ENCODE assay signal across 24 cellular contexts in the genomic region with DNA sequence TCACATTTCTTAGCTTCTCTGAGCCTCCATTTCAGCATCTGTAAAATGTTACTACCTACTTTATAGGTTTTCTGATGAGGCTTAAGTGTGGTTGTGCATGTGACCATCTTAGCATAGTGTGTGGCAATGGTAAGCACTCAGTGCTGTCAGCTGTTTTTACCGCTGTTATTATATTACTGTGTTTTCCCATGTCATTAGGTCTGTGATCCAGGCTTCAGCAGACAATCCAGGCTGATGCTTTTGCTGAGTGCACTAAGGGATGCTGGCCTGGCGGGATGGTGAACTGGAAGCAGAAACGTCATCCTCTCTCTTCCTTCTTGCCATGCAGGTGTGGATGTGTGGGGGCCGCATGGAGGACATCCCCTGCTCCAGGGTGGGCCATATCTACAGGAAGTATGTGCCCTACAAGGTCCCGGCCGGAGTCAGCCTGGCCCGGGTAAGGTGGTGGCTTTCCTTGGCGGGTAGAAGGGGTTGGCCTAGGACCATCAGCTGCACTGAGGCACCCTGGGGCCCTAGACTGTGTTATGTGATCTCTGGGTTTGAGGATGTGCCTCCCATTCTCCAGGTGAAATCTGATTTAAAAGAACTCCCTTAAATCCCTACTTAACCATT. TPM values are rescaled to one million over a fixed set of nuclear protein-coding genes. Genes with fewer than 3 reads are reported as not detected.
DNase-seq lines count a peak whose midpoint lies in the region; ATAC-seq and TF ChIP-seq lines count a peak whose summit lies in the region.
"Had no signal": no experiment of that assay in that cellular context is flagged by ENCODE, and none has a peak within 500 bp of the region (broad histone marks: within the 10 kb centered on the region; RNA-seq: fewer than 3 reads in every experiment).

No MANE protein-coding gene starts in this region.

- H3K36me3 Mint-ChIP-seq in effector memory CD8-positive, alpha-beta T cell (ENCODE audit: insufficient read depth) = peaks cover 17% of the 10 kb centered on the region

- H3K4me3 ChIP-seq in AG09309 (ENCODE audit: control insufficient read depth, low read depth, low read length) = no peak overlapping the region
- no peak overlapping the region for H3K4me3 ChIP-seq in neural cell (ENCODE audit: low read length)
- H3K4me3 ChIP-seq in upper lobe of right lung = no peak overlapping the region
- H3K4me3 ChIP-seq in BE2C (ENCODE audit: low read depth, low read length) = no peak overlapping the region
- H3K4me3 ChIP-seq: cardiac muscle cell, lung, right atrium auricular region, SJCRH30, thoracic aorta had no signal

- peak overlapping the region; percentile 59 to 73 for H3K4me3 Mint-ChIP-seq in effector memory CD8-positive, alpha-beta T cell
- H3K4me3 Mint-ChIP-seq: activated CD8-positive, alpha-beta T cell treated with anti-CD3 and anti-CD28 coated beads, Interleukin-2, amount 10 ng/mL, durations not matched to agents 7 days and 5 days; dendritic cell treated with granulocyte-macrophage colony-stimulating factor and Interleukin-4, amounts not matched to agents 40 ng/mL and 50 ng/mL, for 4 days had no signal

- no peaks in the 10 kb centered on the region for H3K9me2 ChIP-seq in neural cell (ENCODE audit: insufficient read depth, low read length)

- no peaks in the 10 kb centered on the region for H3K27me3 Mint-ChIP-seq in effector memory CD8-positive, alpha-beta T cell

- peak; percentile 34 for DNase-seq in AG09309 (ENCODE audit: low read depth)
- DNase-seq in LHCN-M2 (ENCODE audit: low read depth) = peak; percentile 29
- no peak for DNase-seq in effector memory CD8-positive, alpha-beta T cell
- no peak for DNase-seq in upper lobe of right lung
- no peak for DNase-seq in GOT3 (lab: John Stamatoyannopoulos, UW)
- DNase-seq in BE2C = no peak
- DNase-seq: ACHN; activated CD8-positive, alpha-beta T cell treated with anti-CD3 and anti-CD28 coated beads, Interleukin-2, amount 10 ng/mL, durations not matched to agents 7 days and 5 days; activated gamma-delta T cell treated with Interleukin-2 at 50 U/mL for 16 hours; MM.1S; NCI-H2107; NCI-H510A treated with DMSO at 0.1 percent for 48 hours; stimulated activated CD4-positive, alpha-beta T cell treated with anti-CD3 and anti-CD28 coated beads, Interleukin-4, amount 100 ng/mL, for 1 hour; stimulated activated naive CD4-positive, alpha-beta T cell; T-helper 1 cell had no signal

- H3K36me3 ChIP-seq in neural cell (ENCODE audit: insufficient read depth, low read length) = no peaks in the 10 kb centered on the region
- peaks cover 3% of the 10 kb centered on the region for H3K36me3 ChIP-seq in upper lobe of right lung
- H3K36me3 ChIP-seq in BE2C = no peaks in the 10 kb centered on the region
- H3K36me3 ChIP-seq: cardiac muscle cell, right atrium auricular region, SJCRH30, thoracic aorta had no signal

- no peak overlapping the region for H3K4me2 ChIP-seq in neural cell (ENCODE audit: low read length)

- H3K9me3 Mint-ChIP-seq in effector memory CD8-positive, alpha-beta T cell = no peaks in the 10 kb centered on the region
- H3K9me3 Mint-ChIP-seq: dendritic cell treated with granulocyte-macrophage colony-stimulating factor and Interleukin-4, amounts not matched to agents 40 ng/mL and 50 ng/mL, for 4 days had no signal

- H3K9ac ChIP-seq in neural cell (ENCODE audit: low read length) = no peak overlapping the region

- H3K27me3 ChIP-seq in neural cell (ENCODE audit: insufficient read depth, low read depth, low read length) (no peaks in the 10 kb centered on the region), upper lobe of right lung (no peaks in the 10 kb centered on the region), BE2C (no peaks in the 10 kb centered on the region)
- H3K27me3 ChIP-seq: cardiac muscle cell, right atrium auricular region, SJCRH30 had no signal

- H3K27ac ChIP-seq in neural cell (ENCODE audit: low read length) (peak overlapping the region; percentile 25), upper lobe of right lung (no peak overlapping the region)
- H3K27ac ChIP-seq: C4-2B, cardiac muscle cell, right atrium auricular region, SJCRH30, thoracic aorta had no signal

- H3K4me1 ChIP-seq in upper lobe of right lung = peaks cover 4% of the 10 kb centered on the region
- peaks cover 7% of the 10 kb centered on the region; the same call in 1 of the 2 replicates for H3K4me1 ChIP-seq in BE2C
- H3K4me1 ChIP-seq: SJCRH30 had no signal

- H3F3A ChIP-seq in neural cell (ENCODE audit: insufficient read depth, low read length, poor library complexity, severe bottlenecking) = no peaks in the 10 kb centered on the region

- no peak for ATAC-seq in effector memory CD8-positive, alpha-beta T cell (replicated peaks)
- no peak for ATAC-seq in upper lobe of right lung
- ATAC-seq in GM18498 (IDR thresholded peaks at IDR 0.05; ENCODE audit: unreplicated experiment) = no peak
- ATAC-seq: activated CD8-positive, alpha-beta T cell treated with anti-CD3 and anti-CD28 coated beads, Interleukin-2, amount 10 ng/mL, durations not matched to agents 7 days and 5 days had no signal

- no peak for TF ChIP-seq CTCF in AG09309 (IDR thresholded peaks at IDR 0.05; ENCODE audit: control insufficient read depth, insufficient read depth, low read depth, low read length, missing control alignments)
- TF ChIP-seq CTCF in neural cell (IDR thresholded peaks at IDR 0.05; ENCODE audit: poor library complexity, severe bottlenecking) = no peak
- TF ChIP-seq CTCF in upper lobe of right lung (IDR thresholded peaks at IDR 0.05) = no peak
- no peak for TF ChIP-seq CTCF in BE2C (IDR thresholded peaks at IDR 0.05; ENCODE audit: low read depth, low read length)

- TF ChIP-seq EP300 in neural cell (conservative IDR thresholded peaks at IDR 0.05; ENCODE audit: poor library complexity, severe bottlenecking) = peak; percentile 12

- H3K4me1 Mint-ChIP-seq in effector memory CD8-positive, alpha-beta T cell (ENCODE audit: low read depth in 2 of 2) = peaks cover 12 to 15% of the 10 kb centered on the region in 2 donors

- no peaks in the 10 kb centered on the region for H4K20me1 ChIP-seq in neural cell (ENCODE audit: insufficient read depth)

- no peaks in the 10 kb centered on the region for H3K79me2 ChIP-seq in neural cell (replicated peaks; ENCODE audit: insufficient read depth, low read length)

- no peaks in the 10 kb centered on the region for H3K9me3 ChIP-seq in neural cell (ENCODE audit: low read length)
- no peaks in the 10 kb centered on the region for H3K9me3 ChIP-seq in upper lobe of right lung
- H3K9me3 ChIP-seq in BE2C = no peaks in the 10 kb centered on the region
- H3K9me3 ChIP-seq: right atrium auricular region, SJCRH30, thoracic aorta had no signal

- intact Hi-C loops in upper lobe of right lung (cut with DNase I) = loop anchor here (10.0 kb wide), 1 partner anchor 199 kb away; no protein-coding TSS in a partner anchor

- H2AFZ ChIP-seq in neural cell (ENCODE audit: low read depth, low read length) = no peak overlapping the region

- H3K27ac Mint-ChIP-seq in effector memory CD8-positive, alpha-beta T cell = peak overlapping the region; percentile 25 to 83
- H3K27ac Mint-ChIP-seq: activated CD8-positive, alpha-beta T cell treated with anti-CD3 and anti-CD28 coated beads, Interleukin-2, amount 10 ng/mL, durations not matched to agents 7 days and 5 days; dendritic cell treated with granulocyte-macrophage colony-stimulating factor and Interleukin-4, amounts not matched to agents 40 ng/mL and 50 ng/mL, for 4 days had no signal

- no peak for TF ChIP-seq RAD21 in neural cell (conservative IDR thresholded peaks at IDR 0.05)

TF ChIP-seq in neural cell, 6 proteins besides CTCF, POLR2A, EP300 and RAD21:
- peak; percentile 81 for TF ChIP-seq POLR2AphosphoS5 (IDR thresholded peaks at IDR 0.05)
- TF ChIP-seq, protein P1, sequence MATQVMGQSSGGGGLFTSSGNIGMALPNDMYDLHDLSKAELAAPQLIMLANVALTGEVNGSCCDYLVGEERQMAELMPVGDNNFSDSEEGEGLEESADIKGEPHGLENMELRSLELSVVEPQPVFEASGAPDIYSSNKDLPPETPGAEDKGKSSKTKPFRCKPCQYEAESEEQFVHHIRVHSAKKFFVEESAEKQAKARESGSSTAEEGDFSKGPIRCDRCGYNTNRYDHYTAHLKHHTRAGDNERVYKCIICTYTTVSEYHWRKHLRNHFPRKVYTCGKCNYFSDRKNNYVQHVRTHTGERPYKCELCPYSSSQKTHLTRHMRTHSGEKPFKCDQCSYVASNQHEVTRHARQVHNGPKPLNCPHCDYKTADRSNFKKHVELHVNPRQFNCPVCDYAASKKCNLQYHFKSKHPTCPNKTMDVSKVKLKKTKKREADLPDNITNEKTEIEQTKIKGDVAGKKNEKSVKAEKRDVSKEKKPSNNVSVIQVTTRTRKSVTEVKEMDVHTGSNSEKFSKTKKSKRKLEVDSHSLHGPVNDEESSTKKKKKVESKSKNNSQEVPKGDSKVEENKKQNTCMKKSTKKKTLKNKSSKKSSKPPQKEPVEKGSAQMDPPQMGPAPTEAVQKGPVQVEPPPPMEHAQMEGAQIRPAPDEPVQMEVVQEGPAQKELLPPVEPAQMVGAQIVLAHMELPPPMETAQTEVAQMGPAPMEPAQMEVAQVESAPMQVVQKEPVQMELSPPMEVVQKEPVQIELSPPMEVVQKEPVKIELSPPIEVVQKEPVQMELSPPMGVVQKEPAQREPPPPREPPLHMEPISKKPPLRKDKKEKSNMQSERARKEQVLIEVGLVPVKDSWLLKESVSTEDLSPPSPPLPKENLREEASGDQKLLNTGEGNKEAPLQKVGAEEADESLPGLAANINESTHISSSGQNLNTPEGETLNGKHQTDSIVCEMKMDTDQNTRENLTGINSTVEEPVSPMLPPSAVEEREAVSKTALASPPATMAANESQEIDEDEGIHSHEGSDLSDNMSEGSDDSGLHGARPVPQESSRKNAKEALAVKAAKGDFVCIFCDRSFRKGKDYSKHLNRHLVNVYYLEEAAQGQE (IDR thresholded peaks at IDR 0.05; ENCODE audit: borderline replicate concordance) = no peak
- TF ChIP-seq SMC3 (conservative IDR thresholded peaks at IDR 0.05; ENCODE audit: poor library complexity) = peak; percentile 27

RNA-seq across cellular contexts. Expression of a gene that starts 41.9 kb away (rescaled TPM):
- total RNA-seq in LHCN-M2 (2014; rRNA removed) (17.3 and 19.3 TPM in 2 replicates), upper lobe of right lung (43.2 TPM)
- polyA plus RNA-seq in LHCN-M2 (2012) = 29.8 TPM
- polyA plus RNA-seq in neural cell = 18.5 and 32.7 TPM in 2 replicates
- polyA minus RNA-seq in neural cell = 32.8 and 40.7 TPM in 2 replicates
- 27.3 TPM for polyA plus RNA-seq in BE2C (2012; ENCODE audit: insufficient read depth, insufficient read length, low read depth)

Comparison
In these comparisons a context has a peak if more than half of its experiments do, and no peak if none do; other contexts are left out.
1. DNase-seq: peak in AG09309 (single experiment) and LHCN-M2 (single experiment); none in effector memory CD8-positive, alpha-beta T cell (0 of 3), upper lobe of right lung (single experiment), GOT3 (single experiment) and BE2C (single experiment).